In genomic region chr20:17966432-17967312, GRCh38 we compare ENCODE assay signal across 8 cellular contexts. TPM values are rescaled to one million over a fixed set of nuclear protein-coding genes. Genes with fewer than 3 reads are reported as not detected.
A peak's percentile ranks its signal among the peaks of the same experiment; 100 is the strongest.
DNase-seq lines count a peak whose midpoint lies in the region; ATAC-seq, FAIRE-seq and TF ChIP-seq lines count a peak whose summit lies in the region.

No MANE protein-coding gene starts in this region.

- H3K9me3 ChIP-seq in esophagus muscularis mucosa (no peaks in the 10 kb centered on the region), parathyroid adenoma (ENCODE audit: control insufficient read depth, low read length) (no peaks in the 10 kb centered on the region)

- peaks cover 40% of the 10 kb centered on the region for H3K79me2 ChIP-seq in parathyroid adenoma

- H3K4me1 ChIP-seq in esophagus muscularis mucosa (peaks cover 66 to 82% (median 76%) of the 10 kb centered on the region in 4 donors), parathyroid adenoma (peaks cover 43% of the 10 kb centered on the region)

- no peak for TF ChIP-seq EP300 in esophagus muscularis mucosa (IDR thresholded peaks at IDR 0.05)

- intact Hi-C loops in esophagus muscularis mucosa (cut with DNase I) = no loop called here

- H3K36me3 ChIP-seq in esophagus muscularis mucosa (no peaks in the 10 kb centered on the region), parathyroid adenoma (ENCODE audit: control insufficient read depth, insufficient read depth, low read length) (no peaks in the 10 kb centered on the region)

- FAIRE-seq in GM12891 (lab: Jason Lieb, UNC) = no peak

- H3K27me3 Mint-ChIP-seq in T-cell = no peaks in the 10 kb centered on the region

- peaks cover 78 to 87% (median 78%) of the 10 kb centered on the region in 3 donors for H3K4me1 Mint-ChIP-seq in T-cell

- no peaks in the 10 kb centered on the region for H3K9me3 Mint-ChIP-seq in T-cell

- peak overlapping the region; percentile 7 for H2AFZ ChIP-seq in parathyroid adenoma

- peaks cover 7% of the 10 kb centered on the region for H3K36me3 Mint-ChIP-seq in T-cell

- POLR2A ChIA-PET in T-cell (lab: Charles Lee) = interaction anchor here (0.6 to 1.1 kb wide), 9 partner anchors 8 to 500 kb away, joined by 3 to 17 read pairs (median 6); partner anchors contain the start of genes DSTN (in 1 of the 2) and DZANK1 (in 1 of the 2)

- peak overlapping the region; percentile 91 to 96 (median 95) for H3K4me3 Mint-ChIP-seq in T-cell

- DNase-seq in CD1c-positive myeloid dendritic cell (ENCODE audit: extremely low spot score) (peak; percentile 49), HFF-Myc (ENCODE audit: extremely low read depth, low read depth) (no peak), T-cell (peak in 1 of 34 experiments; percentile 8), esophagus muscularis mucosa (ENCODE audit: extremely low spot score) (no peak), GM12891 (ENCODE audit: insufficient read length, low spot score) (no peak)

- H3K27ac ChIP-seq in esophagus muscularis mucosa (replicated peaks in 1 of 4) = peak overlapping the region; percentile 95 to 97 (median 96)
- H3K27ac ChIP-seq in parathyroid adenoma = peak overlapping the region; percentile 17

- TF ChIP-seq CTCF in HFF-Myc (IDR thresholded peaks at IDR 0.05; ENCODE audit: low read depth, low read length, missing control alignments) (no peak), esophagus muscularis mucosa (IDR thresholded peaks at IDR 0.05) (peak in 2 of 3 experiments; percentile 11 to 33), parathyroid adenoma (IDR thresholded peaks at IDR 0.05) (no peak)

- H3K4me3 ChIP-seq in HFF-Myc (replicated peaks; ENCODE audit: low read depth, low read length) = peak overlapping the region; percentile 86
- peak overlapping the region; percentile 85 to 89 (median 86) for H3K4me3 ChIP-seq in esophagus muscularis mucosa
- H3K4me3 ChIP-seq in parathyroid adenoma (ENCODE audit: low read depth, low read length) = peak overlapping the region; percentile 96

- H3K4me2 ChIP-seq in parathyroid adenoma (ENCODE audit: low read length) = peak overlapping the region; percentile 90

- WGBS in esophagus muscularis mucosa = 17% methylated on average over 9 of the region's 9 CpGs

- TF ChIP-seq POLR2A in esophagus muscularis mucosa (IDR thresholded peaks at IDR 0.05; ENCODE audit: low read depth) (no peak), GM12891 (IDR thresholded peaks at IDR 0.05; ENCODE audit: low read depth, low read length) (no peak)

- H3K27me3 ChIP-seq in esophagus muscularis mucosa = no peaks in the 10 kb centered on the region
- H3K27me3 ChIP-seq in parathyroid adenoma (ENCODE audit: control insufficient read depth, insufficient read depth, low read length) = no peaks in the 10 kb centered on the region

- H3K27ac Mint-ChIP-seq in T-cell = peak overlapping the region; percentile 76 to 82

- CTCF ChIA-PET in T-cell (lab: Charles Lee) = interaction anchor here (0.5 to 1.5 kb wide), 28 partner anchors 8 to 616 kb away, joined by 3 to 15 read pairs (median 4); partner anchors contain the start of genes DSTN (in 1 of the 2), RRBP1 (in 1 of the 2) and ZNF133 (in 1 of the 2)

- no peak overlapping the region for H3K9ac ChIP-seq in parathyroid adenoma

- ATAC-seq in T-cell (replicated peaks in 1 of 4) (peak in 1 of 4 experiments; percentile 28), GM21619 (IDR thresholded peaks at IDR 0.05; ENCODE audit: unreplicated experiment) (no peak), HG03520 (IDR thresholded peaks at IDR 0.05; ENCODE audit: unreplicated experiment) (no peak)

TF ChIP-seq in GM12891, 5 proteins besides CTCF, POLR2A, EP300 and RAD21:
- TF ChIP-seq POU2F2 (IDR thresholded peaks at IDR 0.05; ENCODE audit: low read depth, low read length) = no peak
- no peak for TF ChIP-seq TAF1 (IDR thresholded peaks at IDR 0.05; ENCODE audit: low read depth, low read length)
- TF ChIP-seq SPI1 (IDR thresholded peaks at IDR 0.05; ENCODE audit: low read depth, low read length) = no peak
- TF ChIP-seq PAX5 (IDR thresholded peaks at IDR 0.05; ENCODE audit: insufficient read depth, low read length, severe bottlenecking) = no peak
- TF ChIP-seq POLR2AphosphoS5 (IDR thresholded peaks at IDR 0.05; ENCODE audit: low read depth, low read length) = no peak
TF ChIP-seq in GM12891: peak in this region for 0.

RNA-seq across cellular contexts. Expression of gene SNX5, which starts 1.9 kb away (rescaled TPM):
- 10 to 100 TPM; 53.6 to 68.9 (median 56.7) TPM for total RNA-seq in T-cell
- 10 to 100 TPM; 58.3 to 67.3 (median 63.9) TPM for total RNA-seq in esophagus muscularis mucosa
- 178 TPM for polyA plus RNA-seq in GM12891 (2012; ENCODE audit: low read depth, missing spikeins)

RNA-seq across cellular contexts. Expression of gene MGME1, which starts 2.1 kb away (rescaled TPM):
- total RNA-seq in T-cell (10 to 100 TPM in 3 of 5 donors, 1 to 10 TPM in 2; 7.3 to 15.0 (median 12.8) TPM), esophagus muscularis mucosa (1 to 10 TPM; 5.2 to 6.5 (median 6.0) TPM)
- polyA plus RNA-seq in GM12891 (2012; ENCODE audit: low read depth, missing spikeins) = 21.8 TPM

Comparison
In these comparisons a context has a peak if more than half of its experiments do, and no peak if none do; other contexts are left out.
1. CTCF ChIP-seq: peak in esophagus muscularis mucosa (2 of 3); none in HFF-Myc (single experiment) and parathyroid adenoma (single experiment).
2. Peak in every context shown above with its lines, with median percentiles within 50 percentile points of each other: H3K4me3 ChIP-seq.